ENCODE assay signal across 23 cellular contexts in the genomic region with DNA sequence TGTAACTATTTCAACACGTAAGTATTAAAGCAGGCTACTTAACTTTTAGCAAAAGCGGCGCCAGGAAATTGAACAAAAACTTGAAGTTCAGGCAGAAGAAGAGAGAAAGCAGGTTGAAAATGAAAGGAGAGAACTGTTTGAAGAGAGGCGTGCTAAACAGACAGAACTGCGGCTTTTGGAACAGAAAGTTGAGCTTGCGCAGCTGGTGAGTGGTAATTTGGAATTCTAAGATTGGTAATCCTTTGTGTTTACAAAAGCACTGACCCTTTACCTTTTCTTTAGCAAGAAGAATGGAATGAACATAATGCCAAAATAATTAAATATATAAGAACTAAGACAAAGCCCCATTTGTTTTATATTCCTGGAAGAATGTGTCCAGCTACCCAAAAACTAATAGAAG. TPM values are rescaled to one million over a fixed set of nuclear protein-coding genes. Genes with fewer than 3 reads are reported as not detected.
DNase-seq lines count a peak whose midpoint lies in the region; ATAC-seq and TF ChIP-seq lines count a peak whose summit lies in the region.
"Had no signal": no experiment of that assay in that cellular context is flagged by ENCODE, and none has a peak within 500 bp of the region (broad histone marks: within the 10 kb centered on the region; RNA-seq: fewer than 3 reads in every experiment).

No MANE protein-coding gene starts in this region.

- H3K9ac ChIP-seq in neuronal stem cell (ENCODE audit: low read depth, low read length, poor library complexity): no peak overlapping the region

- H4K8ac ChIP-seq in neuronal stem cell (ENCODE audit: low read depth, low read length): no peak overlapping the region

- no peaks in the 10 kb centered on the region for H3K27me3 Mint-ChIP-seq in T-helper 2 cell treated with Interferon-gamma antibody and Interleukin-4, amounts not matched to agents 5 μg/mL and 100 μg/mL, for 36 hours (ENCODE audit: low read depth)
- H3K27me3 Mint-ChIP-seq in Caco-2 (ENCODE audit: insufficient read depth, unreplicated experiment): no peaks in the 10 kb centered on the region
- H3K27me3 Mint-ChIP-seq in activated CD8-positive, alpha-beta T cell treated with anti-CD3 and anti-CD28 coated beads, Interleukin-2, amount 10 ng/mL, durations not matched to agents 7 days and 5 days (ENCODE audit: low read depth): no peaks in the 10 kb centered on the region
- H3K27me3 Mint-ChIP-seq in naive thymus-derived CD8-positive, alpha-beta T cell: peaks cover 0 to 2% (median 0%) of the 10 kb centered on the region in 5 donors
- H3K27me3 Mint-ChIP-seq: naive B cell, type B pancreatic cell had no signal

- no peak overlapping the region for H2AFZ ChIP-seq in neuronal stem cell (ENCODE audit: low read length)

- H3K36me3 ChIP-seq in Caco-2 (ENCODE audit: control insufficient read depth, insufficient read depth, low read length): peaks cover 3% of the 10 kb centered on the region; the same call in 1 of the 2 replicates
- peaks cover 30 to 82% of the 10 kb centered on the region in 2 donors for H3K36me3 ChIP-seq in neuronal stem cell (replicated peaks in 1 of 2; ENCODE audit: control insufficient read depth in 2 of 2, insufficient read depth in 2 of 2, low read length in 2 of 2)

- H2BK120ac ChIP-seq in neuronal stem cell (ENCODE audit: low read depth, low read length): no peak overlapping the region

- H3K9me3 ChIP-seq in Caco-2 (no peaks in the 10 kb centered on the region), neuronal stem cell (replicated peaks in 1 of 2; ENCODE audit: control insufficient read depth in 2 of 2, insufficient read depth in 1 of 2, low read depth in 1 of 2, low read length in 2 of 2) (no peaks in the 10 kb centered on the region)
- H3K9me3 ChIP-seq: MG63, prostate gland had no signal

- H3K27ac Mint-ChIP-seq in T-helper 2 cell treated with Interferon-gamma antibody and Interleukin-4, amounts not matched to agents 5 μg/mL and 100 μg/mL, for 36 hours: no peak overlapping the region
- no peak overlapping the region for H3K27ac Mint-ChIP-seq in Caco-2 (ENCODE audit: unreplicated experiment)
- no peak overlapping the region for H3K27ac Mint-ChIP-seq in activated CD8-positive, alpha-beta T cell treated with anti-CD3 and anti-CD28 coated beads, Interleukin-2, amount 10 ng/mL, durations not matched to agents 7 days and 5 days
- H3K27ac Mint-ChIP-seq in naive thymus-derived CD8-positive, alpha-beta T cell: peak overlapping the region in 8 of 10 donors; percentile 34 to 76 (median 52)
- H3K27ac Mint-ChIP-seq: type B pancreatic cell had no signal

- BruUV-seq in Caco-2 (replicated peaks; lab: Mats Ljungman, UMichigan): no TSS peak

- H2BK12ac ChIP-seq in neuronal stem cell (ENCODE audit: low read length): no peak overlapping the region

- no peak overlapping the region for H2AK5ac ChIP-seq in neuronal stem cell (ENCODE audit: low read depth, low read length)

- no peak for ATAC-seq in activated CD8-positive, alpha-beta T cell treated with anti-CD3 and anti-CD28 coated beads, Interleukin-2, amount 10 ng/mL, durations not matched to agents 7 days and 5 days
- ATAC-seq in naive thymus-derived CD8-positive, alpha-beta T cell: no peak
- ATAC-seq: left cardiac atrium had no signal

- POLR2A ChIA-PET in Caco-2 (lab: Charles Lee): interaction anchor here (0.7 to 0.9 kb wide), 2 partner anchors 9 to 900 kb away, joined by 6 to 15 read pairs; a partner anchor contains a TSS
- POLR2A ChIA-PET in activated CD8-positive, alpha-beta T cell treated with anti-CD3 and anti-CD28 coated beads, Interleukin-2, amount 10 ng/mL, durations not matched to agents 7 days and 5 days (lab: Charles Lee): interaction anchor here (0.8 to 2.0 kb wide), 3 partner anchors 9 to 36 kb away, joined by 3 to 8 read pairs (median 3); a partner anchor contains a TSS
- POLR2A ChIA-PET in naive thymus-derived CD8-positive, alpha-beta T cell (lab: Charles Lee): interaction anchor here (0.7 to 1.4 kb wide), 3 partner anchors 9 to 88 kb away, joined by 3 to 4 read pairs (median 4); a partner anchor contains a TSS

- H3K9me3 Mint-ChIP-seq in T-helper 2 cell treated with Interferon-gamma antibody and Interleukin-4, amounts not matched to agents 5 μg/mL and 100 μg/mL, for 36 hours: no peaks in the 10 kb centered on the region
- H3K9me3 Mint-ChIP-seq in Caco-2 (ENCODE audit: unreplicated experiment): no peaks in the 10 kb centered on the region
- no peaks in the 10 kb centered on the region for H3K9me3 Mint-ChIP-seq in activated CD8-positive, alpha-beta T cell treated with anti-CD3 and anti-CD28 coated beads, Interleukin-2, amount 10 ng/mL, durations not matched to agents 7 days and 5 days (ENCODE audit: insufficient read depth)
- no peaks in the 10 kb centered on the region for H3K9me3 Mint-ChIP-seq in naive thymus-derived CD8-positive, alpha-beta T cell
- H3K9me3 Mint-ChIP-seq: naive B cell, type B pancreatic cell had no signal

- no peak overlapping the region for H3K4ac ChIP-seq in neuronal stem cell (ENCODE audit: low read length)

- no peak overlapping the region for H4K91ac ChIP-seq in neuronal stem cell (ENCODE audit: low read depth, low read length, poor library complexity)

- H3K14ac ChIP-seq in neuronal stem cell (ENCODE audit: low read length): no peak overlapping the region

- H3K4me1 Mint-ChIP-seq in T-helper 2 cell treated with Interferon-gamma antibody and Interleukin-4, amounts not matched to agents 5 μg/mL and 100 μg/mL, for 36 hours (ENCODE audit: low read depth): peaks cover 24% of the 10 kb centered on the region
- peaks cover 7% of the 10 kb centered on the region for H3K4me1 Mint-ChIP-seq in Caco-2 (ENCODE audit: low read depth, unreplicated experiment)
- peaks cover 32% of the 10 kb centered on the region for H3K4me1 Mint-ChIP-seq in activated CD8-positive, alpha-beta T cell treated with anti-CD3 and anti-CD28 coated beads, Interleukin-2, amount 10 ng/mL, durations not matched to agents 7 days and 5 days (ENCODE audit: low read depth)
- peaks cover 12 to 49% (median 34%) of the 10 kb centered on the region in 4 donors for H3K4me1 Mint-ChIP-seq in naive thymus-derived CD8-positive, alpha-beta T cell

- CTCF ChIA-PET in Caco-2 (lab: Charles Lee): interaction anchor here (0.8 kb wide), 1 partner anchor 1467 kb away, joined by 4 read pairs; no protein-coding TSS in a partner anchor
- CTCF ChIA-PET in activated CD8-positive, alpha-beta T cell treated with anti-CD3 and anti-CD28 coated beads, Interleukin-2, amount 10 ng/mL, durations not matched to agents 7 days and 5 days (lab: Charles Lee): interaction anchor here (0.8 kb wide), 1 partner anchor 29 kb away, joined by 3 read pairs; no protein-coding TSS in a partner anchor

- peak overlapping the region; percentile 38 for H3K4me3 Mint-ChIP-seq in T-helper 2 cell treated with Interferon-gamma antibody and Interleukin-4, amounts not matched to agents 5 μg/mL and 100 μg/mL, for 36 hours
- H3K4me3 Mint-ChIP-seq in Caco-2 (ENCODE audit: unreplicated experiment): peak overlapping the region; percentile 9
- peak overlapping the region; percentile 1 for H3K4me3 Mint-ChIP-seq in activated CD8-positive, alpha-beta T cell treated with anti-CD3 and anti-CD28 coated beads, Interleukin-2, amount 10 ng/mL, durations not matched to agents 7 days and 5 days
- peak overlapping the region in 3 of 10 donors; percentile 22 to 54 (median 26) for H3K4me3 Mint-ChIP-seq in naive thymus-derived CD8-positive, alpha-beta T cell
- H3K4me3 Mint-ChIP-seq: type B pancreatic cell had no signal

- intact Hi-C loops in Caco-2 (cut with micrococcal nuclease; ENCODE audit: unreplicated experiment): no loop called here

- no CpG with 5 or more reads among the region's 6 CpGs for WGBS in neuronal stem cell (ENCODE audit: extremely low coverage in 2 of 2, insufficient read length in 2 of 2, insufficient replicate concordance in 1 of 2), 2 donors

- no peak overlapping the region for H3K4me2 ChIP-seq in neuronal stem cell (ENCODE audit: insufficient read depth, low read length, poor library complexity, severe bottlenecking)

- H3K4me1 ChIP-seq in Caco-2 (0 out of 2 replicates have a peak, but pooled peaks cover 8% of the 10 kb centered on the region), neuronal stem cell (ENCODE audit: control insufficient read depth in 2 of 2, insufficient read depth in 1 of 2, low read depth in 1 of 2, low read length in 2 of 2) (peaks cover 2 to 4% of the 10 kb centered on the region in 2 donors)
- H3K4me1 ChIP-seq: prostate gland had no signal

- no peak overlapping the region for H2BK15ac ChIP-seq in neuronal stem cell (ENCODE audit: low read length)

- no peak overlapping the region for H3K4me3 ChIP-seq in Caco-2 (ENCODE audit: low read depth, low read length)
- no peak overlapping the region for H3K4me3 ChIP-seq in neuronal stem cell (ENCODE audit: low read length in 2 of 2)
- H3K4me3 ChIP-seq: MG63, prostate gland, skin epidermis had no signal

- H2BK5ac ChIP-seq in neuronal stem cell (ENCODE audit: low read length): no peak overlapping the region

- H3K18ac ChIP-seq in neuronal stem cell (ENCODE audit: low read length): no peak overlapping the region

- H3K36me3 Mint-ChIP-seq in T-helper 2 cell treated with Interferon-gamma antibody and Interleukin-4, amounts not matched to agents 5 μg/mL and 100 μg/mL, for 36 hours (ENCODE audit: low read depth): peaks cover 55% of the 10 kb centered on the region
- peaks cover 10% of the 10 kb centered on the region for H3K36me3 Mint-ChIP-seq in Caco-2 (ENCODE audit: insufficient read depth, unreplicated experiment)
- peaks cover 48% of the 10 kb centered on the region for H3K36me3 Mint-ChIP-seq in activated CD8-positive, alpha-beta T cell treated with anti-CD3 and anti-CD28 coated beads, Interleukin-2, amount 10 ng/mL, durations not matched to agents 7 days and 5 days (ENCODE audit: low read depth)
- H3K36me3 Mint-ChIP-seq in naive thymus-derived CD8-positive, alpha-beta T cell: peaks cover 11 to 30% (median 23%) of the 10 kb centered on the region in 3 donors

- H3K27me3 ChIP-seq in Caco-2 (replicated peaks; ENCODE audit: control insufficient read depth, insufficient read depth, low read length): no peaks in the 10 kb centered on the region
- no peaks in the 10 kb centered on the region for H3K27me3 ChIP-seq in neuronal stem cell (ENCODE audit: control insufficient read depth in 3 of 3, insufficient read depth in 3 of 3, low read depth in 1 of 3, low read length in 3 of 3)
- H3K27me3 ChIP-seq: MG63 had no signal

- DNase-seq in T-helper 2 cell treated with Interferon-gamma antibody and Interleukin-4, amounts not matched to agents 5 μg/mL and 100 μg/mL, for 36 hours (ENCODE audit: low spot score): no peak
- no peak for DNase-seq in T-helper 2 cell
- DNase-seq in Caco-2: no peak
- peak; percentile 13 for DNase-seq in activated CD8-positive, alpha-beta T cell treated with anti-CD3 and anti-CD28 coated beads, Interleukin-2, amount 10 ng/mL, durations not matched to agents 7 days and 5 days
- no peak for DNase-seq in naive thymus-derived CD8-positive, alpha-beta T cell
- no peak for DNase-seq in neuronal stem cell (ENCODE audit: low spot score)
- DNase-seq in stimulated activated CD4-positive, alpha-beta T cell treated with anti-CD3 and anti-CD28 coated beads, Interleukin-2, amount 100 ng/mL, for 48 hours: no peak
- DNase-seq in NCI-H446 (lab: John Stamatoyannopoulos, UW): no peak
- DNase-seq: activated gamma-delta T cell, AML-193, DMS79 treated with DMSO at 0.1 percent for 48 hours, GOT3, IMR-90, left cardiac atrium, mesendoderm, MG63, naive B cell, NCI-H2171 treated with DMSO at 0.1 percent for 48 hours, NCI-H69 had no signal

- no peak for TF ChIP-seq CTCF in Caco-2 (IDR thresholded peaks at IDR 0.05; ENCODE audit: insufficient read depth in 1 of 2, low read depth in 1 of 2, low read length in 1 of 2, severe bottlenecking in 1 of 2, unreplicated experiment in 1 of 2)

- H3K23ac ChIP-seq in neuronal stem cell (ENCODE audit: low read depth, low read length, poor library complexity): no peak overlapping the region

- H3K27ac ChIP-seq in neuronal stem cell (replicated peaks; ENCODE audit: low read length): no peak overlapping the region
- H3K27ac ChIP-seq: 22Rv1, prostate gland, skin epidermis had no signal

- peaks cover 3% of the 10 kb centered on the region for H3K79me1 ChIP-seq in neuronal stem cell (ENCODE audit: low read depth, low read length)

RNA-seq across cellular contexts. Expression of a gene that starts 4.0 kb away (rescaled TPM):
- total RNA-seq in Caco-2 (2022): 98.5 and 100 TPM in 2 replicates
- total RNA-seq in activated CD8-positive, alpha-beta T cell treated with anti-CD3 and anti-CD28 coated beads, Interleukin-2, amount 10 ng/mL, durations not matched to agents 7 days and 5 days: 100 to 1,000 TPM in 1 of 2 experiments, 10 to 100 TPM in 1; 94.1 to 103 TPM
- 100 to 1,000 TPM; 114 to 116 TPM for total RNA-seq in naive thymus-derived CD8-positive, alpha-beta T cell
- 10 to 100 TPM; 15.4 to 24.2 (median 18.9) TPM for polyA plus RNA-seq in naive thymus-derived CD8-positive, alpha-beta T cell
- polyA plus RNA-seq in neuronal stem cell (2013, experiment 1 of 2): 165 TPM
- 161 TPM for polyA plus RNA-seq in neuronal stem cell (2013, experiment 2 of 2)

RNA-seq across cellular contexts. Expression of a gene that starts 8.9 kb away (rescaled TPM):
- total RNA-seq in Caco-2 (2022): 28.3 and 28.6 TPM in 2 replicates
- 10 to 100 TPM; 25.8 to 26.1 TPM for total RNA-seq in activated CD8-positive, alpha-beta T cell treated with anti-CD3 and anti-CD28 coated beads, Interleukin-2, amount 10 ng/mL, durations not matched to agents 7 days and 5 days
- 10 to 100 TPM; 30.2 to 38.7 TPM for total RNA-seq in naive thymus-derived CD8-positive, alpha-beta T cell
- polyA plus RNA-seq in naive thymus-derived CD8-positive, alpha-beta T cell: 10 to 100 TPM; 11.0 to 13.9 (median 12.1) TPM
- polyA plus RNA-seq in neuronal stem cell (2013, experiment 1 of 2): 15.0 TPM
- 16.7 TPM for polyA plus RNA-seq in neuronal stem cell (2013, experiment 2 of 2)

RNA-seq across cellular contexts. Expression of a gene that starts 54.7 kb away (rescaled TPM):
- 60.4 and 71.5 TPM in 2 replicates for total RNA-seq in Caco-2 (2022)
- total RNA-seq in activated CD8-positive, alpha-beta T cell treated with anti-CD3 and anti-CD28 coated beads, Interleukin-2, amount 10 ng/mL, durations not matched to agents 7 days and 5 days: 10 to 100 TPM; 18.6 to 21.2 TPM
- 10 to 100 TPM; 26.0 to 26.1 TPM for total RNA-seq in naive thymus-derived CD8-positive, alpha-beta T cell
- 10 to 100 TPM; 21.5 to 23.1 (median 22.4) TPM for polyA plus RNA-seq in naive thymus-derived CD8-positive, alpha-beta T cell
- 11.5 TPM for polyA plus RNA-seq in neuronal stem cell (2013, experiment 1 of 2)
- 12.2 TPM for polyA plus RNA-seq in neuronal stem cell (2013, experiment 2 of 2)

Comparison
In these comparisons a context has a peak if more than half of its experiments do, and no peak if none do; other contexts are left out.
1. H3K27ac Mint-ChIP-seq: peak in naive thymus-derived CD8-positive, alpha-beta T cell (8 of 10); none in T-helper 2 cell treated with Interferon-gamma antibody and Interleukin-4, amounts not matched to agents 5 μg/mL and 100 μg/mL, for 36 hours (single experiment), Caco-2 (single experiment) and activated CD8-positive, alpha-beta T cell treated with anti-CD3 and anti-CD28 coated beads, Interleukin-2, amount 10 ng/mL, durations not matched to agents 7 days and 5 days (single experiment).